1 cellular context compared by ENCODE assay signal in genomic region chr22:28741758-28742561, GRCh38.
TF ChIP-seq lines count a peak whose summit lies in the region.

Gene CHEK2 (minus strand): TSS chr22:28741820. CDS start chr22:28734721, 7,099 bp downstream.
Gene HSCB (plus strand): TSS chr22:28742039. CDS start chr22:28742096, 57 bp downstream.

TF ChIP-seq in K562, 482 proteins besides CTCF, POLR2A, EP300 and RAD21 (continued from another document and continues in another):
- no peak for TF ChIP-seq MCM5 (IDR thresholded peaks at IDR 0.05; ENCODE audit: low read depth)
- no peak for TF ChIP-seq ZNF609 (CRISPR knock-in tag; IDR thresholded peaks at IDR 0.05; ENCODE audit: borderline replicate concordance)
- peak; percentile 97 for TF ChIP-seq MYBL2 (IDR thresholded peaks at IDR 0.05; ENCODE audit: low read depth)
- no peak; the same call in 1 of the 2 replicates for TF ChIP-seq MYBL2 (CRISPR knock-in tag; IDR thresholded peaks at IDR 0.05; ENCODE audit: borderline replicate concordance)
- TF ChIP-seq PTRF (tag; IDR thresholded peaks at IDR 0.05), result no peak
- no peak; the same call in 1 of the 2 replicates for TF ChIP-seq ESRRA (IDR thresholded peaks at IDR 0.05; ENCODE audit: borderline replicate concordance, low read depth)
- peak; percentile 30; the same call in 1 of the 2 replicates for TF ChIP-seq GTF2E2 (tag; IDR thresholded peaks at IDR 0.05)
- no peak for TF ChIP-seq DLX4 (CRISPR knock-in tag; IDR thresholded peaks at IDR 0.05)
- no peak for TF ChIP-seq ZFP1 (CRISPR knock-in tag; IDR thresholded peaks at IDR 0.05)
- no peak for TF ChIP-seq CHCHD3 (CRISPR knock-in tag; IDR thresholded peaks at IDR 0.05)
- peak; percentile 95 for TF ChIP-seq ATF3 (IDR thresholded peaks at IDR 0.05)
- TF ChIP-seq ATF3 (CRISPR knock-in tag; conservative IDR thresholded peaks at IDR 0.05), result peak; percentile 86; the same call in 1 of the 2 replicates
- no peak for TF ChIP-seq ZNF778 (CRISPR knock-in tag; IDR thresholded peaks at IDR 0.05)
- peak; percentile 49; the same call in 1 of the 2 replicates for TF ChIP-seq C11orf30 (IDR thresholded peaks at IDR 0.05; ENCODE audit: low read depth)
- no peak for TF ChIP-seq NFXL1 (CRISPR knock-in tag; IDR thresholded peaks at IDR 0.05)
- no peak for TF ChIP-seq ZNF311 (CRISPR knock-in tag; IDR thresholded peaks at IDR 0.05)
- peak; percentile 16 for TF ChIP-seq HNRNPLL (IDR thresholded peaks at IDR 0.05; ENCODE audit: low read depth, low read length, poor library complexity, severe bottlenecking)
- no peak for TF ChIP-seq ZKSCAN3 (CRISPR knock-in tag; IDR thresholded peaks at IDR 0.05)
- TF ChIP-seq ZNF384 (IDR thresholded peaks at IDR 0.05; ENCODE audit: low read depth, low read length), result no peak
- TF ChIP-seq ARNT (IDR thresholded peaks at IDR 0.05), result no peak
- no peak for TF ChIP-seq SREBF2 (CRISPR knock-in tag; IDR thresholded peaks at IDR 0.05)
- TF ChIP-seq RFX7 (CRISPR knock-in tag; IDR thresholded peaks at IDR 0.05), result no peak
- no peak for TF ChIP-seq HSF4 (CRISPR knock-in tag; IDR thresholded peaks at IDR 0.05; ENCODE audit: borderline replicate concordance)
- TF ChIP-seq NFE2 (IDR thresholded peaks at IDR 0.05; ENCODE audit: low read depth), result no peak
- no peak for TF ChIP-seq ATF1 (CRISPR knock-in tag; IDR thresholded peaks at IDR 0.05)
- TF ChIP-seq ATF1 (tag; IDR thresholded peaks at IDR 0.05), result peak; percentile 95
- peak; percentile 46; the same call in 1 of the 2 replicates for TF ChIP-seq SPI1 (IDR thresholded peaks at IDR 0.05; ENCODE audit: borderline replicate concordance, low read depth, low read length)
- peak; percentile 57; the same call in 1 of the 2 replicates for TF ChIP-seq SMARCE1 (IDR thresholded peaks at IDR 0.05)
- no peak for TF ChIP-seq CBFB (CRISPR knock-in tag; IDR thresholded peaks at IDR 0.05)
- TF ChIP-seq RHOXF2B (CRISPR knock-in tag; conservative IDR thresholded peaks at IDR 0.05), result no peak
- no peak for TF ChIP-seq MAFG (tag; conservative IDR thresholded peaks at IDR 0.05)
- TF ChIP-seq ELK3 (CRISPR knock-in tag; IDR thresholded peaks at IDR 0.05), result no peak
- TF ChIP-seq E4F1 (CRISPR knock-in tag; IDR thresholded peaks at IDR 0.05; ENCODE audit: borderline replicate concordance), result no peak
- TF ChIP-seq ZNF277 (CRISPR knock-in tag; IDR thresholded peaks at IDR 0.05; ENCODE audit: borderline replicate concordance), result no peak
- no peak for TF ChIP-seq NELFE (IDR thresholded peaks at IDR 0.05; ENCODE audit: insufficient read depth, insufficient read length)
- TF ChIP-seq RNF219 (CRISPR knock-in tag; IDR thresholded peaks at IDR 0.05), result no peak
- 0 out of 2 replicates have a peak, but pooled peaks have one; percentile 48 for TF ChIP-seq BHLHE40 (IDR thresholded peaks at IDR 0.05; ENCODE audit: low read length)
- no peak for TF ChIP-seq ZNF518B (CRISPR knock-in tag; IDR thresholded peaks at IDR 0.05)
- peak; percentile 96 for TF ChIP-seq E2F4 (CRISPR knock-in tag; IDR thresholded peaks at IDR 0.05; ENCODE audit: low read depth)
- no peak for TF ChIP-seq ZBTB34 (CRISPR knock-in tag; IDR thresholded peaks at IDR 0.05)
- no peak for TF ChIP-seq GABPB2 (CRISPR knock-in tag; conservative IDR thresholded peaks at IDR 0.05)
